8 cellular contexts compared by ENCODE assay signal in genomic region chr7:23467731-23468720, GRCh38. TPM values are rescaled to one million over a fixed set of nuclear protein-coding genes. Genes with fewer than 3 reads are reported as not detected.
DNase-seq lines count a peak whose midpoint lies in the region; ATAC-seq and TF ChIP-seq lines count a peak whose summit lies in the region.

No MANE protein-coding gene starts in this region.

- TF ChIP-seq CTCF in GM10248 (IDR thresholded peaks at IDR 0.05; ENCODE audit: control extremely low read depth, extremely low read depth, low read depth, missing control alignments) (no peak), WTC11 (IDR thresholded peaks at IDR 0.05) (no peak), fibroblast of villous mesenchyme (IDR thresholded peaks at IDR 0.05; ENCODE audit: insufficient read depth, low read depth, low read length) (no peak)

- peak overlapping the region; percentile 96 for H3K27ac ChIP-seq in HUES64 (ENCODE audit: low read depth, low read length)

- H3K36me3 Mint-ChIP-seq in WTC11, result peaks cover 13% of the 10 kb centered on the region

- H3K9me3 ChIP-seq in HUES64 (ENCODE audit: insufficient read depth, low read depth, low read length), result no peaks in the 10 kb centered on the region

- under 1% methylated on average over 56 of the region's 56 CpGs for WGBS in HUES64

- H3K4me3 Mint-ChIP-seq in WTC11, result peak overlapping the region; percentile 99

- H3K4me1 Mint-ChIP-seq in WTC11, result peaks cover 41% of the 10 kb centered on the region

- DNase-seq in GM10248 (ENCODE audit: extremely low spot score) (peak; percentile 55), WTC11 (ENCODE audit: low spot score) (peak; percentile 53), fibroblast of villous mesenchyme (ENCODE audit: low read depth) (peak; percentile 81), NCI-H187 treated with DMSO at 0.1 percent for 48 hours (lab: John Stamatoyannopoulos, UW) (no peak)
- peak; percentile 14 for DNase-seq in stimulated activated CD4-positive, alpha-beta T cell treated with anti-CD3 and anti-CD28 coated beads, Interleukin-4, amount 100 ng/mL, for 24 hours

- H3K27me3 Mint-ChIP-seq in WTC11 (ENCODE audit: low read depth), result no peaks in the 10 kb centered on the region

- peaks cover 39% of the 10 kb centered on the region for H3K4me1 ChIP-seq in HUES64 (ENCODE audit: insufficient read depth, low read length)

- POLR2A ChIA-PET in GM10248 (lab: Yijun Ruan, JAX), result interaction anchor here (0.9 to 1.0 kb wide), 2 partner anchors 10 to 195 kb away, joined by 3 read pairs; no protein-coding TSS in a partner anchor
- POLR2A ChIA-PET in WTC11 (lab: Charles Lee), result interaction anchor here (0.6 to 1.5 kb wide), 3 partner anchors 10 to 158 kb away, joined by 3 read pairs; no protein-coding TSS in a partner anchor

- no peaks in the 10 kb centered on the region for H3K36me3 ChIP-seq in HUES64 (ENCODE audit: insufficient read depth, low read length)

- CTCF ChIA-PET in GM10248 (lab: Yijun Ruan, JAX), result interaction anchor here (1.1 to 1.9 kb wide), 6 partner anchors 11 to 122 kb away, joined by 3 to 9 read pairs (median 4); no protein-coding TSS in a partner anchor
- CTCF ChIA-PET in WTC11 (lab: Charles Lee), result interaction anchor here (1.1 to 2.1 kb wide), 3 partner anchors 110 to 195 kb away, joined by 3 to 9 read pairs (median 3); no protein-coding TSS in a partner anchor

- no peak for ATAC-seq in WTC11
- ATAC-seq in HG03457 (IDR thresholded peaks at IDR 0.05; ENCODE audit: unreplicated experiment), result no peak
- no peak for ATAC-seq in GM19035 (IDR thresholded peaks at IDR 0.05; ENCODE audit: unreplicated experiment)

- H3K9me3 Mint-ChIP-seq in WTC11, result no peaks in the 10 kb centered on the region

- H3K9ac ChIP-seq in HUES64 (ENCODE audit: low read depth, low read length), result peak overlapping the region; percentile 85

- H3K4me3 ChIP-seq in HUES64 (ENCODE audit: low read length) (peak overlapping the region; percentile 84), fibroblast of villous mesenchyme (ENCODE audit: low read depth, low read length) (peak overlapping the region; percentile 81)

- H3K27ac Mint-ChIP-seq in WTC11, result peak overlapping the region; percentile 97

- H3K27me3 ChIP-seq in HUES64 (ENCODE audit: insufficient read depth, low read length), result no peaks in the 10 kb centered on the region

TF ChIP-seq in WTC11, 78 proteins besides CTCF, POLR2A, EP300 and RAD21:
- TF ChIP-seq CBFB (CRISPR knock-in tag; IDR thresholded peaks at IDR 0.05; ENCODE audit: low read depth) (no peak), TEAD1 (CRISPR knock-in tag; IDR thresholded peaks at IDR 0.05) (0 out of 2 replicates have a peak, but pooled peaks have one; percentile 16), ZSCAN18 (CRISPR knock-in tag; IDR thresholded peaks at IDR 0.05) (no peak), ETV6 (CRISPR knock-in tag; IDR thresholded peaks at IDR 0.05) (peak; percentile 76; the same call in 1 of the 2 replicates), NFATC4 (CRISPR knock-in tag; IDR thresholded peaks at IDR 0.05) (no peak), CREB1 (CRISPR knock-in tag; IDR thresholded peaks at IDR 0.05) (no peak), ZNF219 (CRISPR knock-in tag; IDR thresholded peaks at IDR 0.05; ENCODE audit: borderline replicate concordance) (no peak), ARID4B (CRISPR knock-in tag; IDR thresholded peaks at IDR 0.05; ENCODE audit: borderline replicate concordance) (peak; percentile 11; the same call in 1 of the 2 replicates), EMX1 (CRISPR knock-in tag; IDR thresholded peaks at IDR 0.05) (no peak)
- TF ChIP-seq, protein P1, sequence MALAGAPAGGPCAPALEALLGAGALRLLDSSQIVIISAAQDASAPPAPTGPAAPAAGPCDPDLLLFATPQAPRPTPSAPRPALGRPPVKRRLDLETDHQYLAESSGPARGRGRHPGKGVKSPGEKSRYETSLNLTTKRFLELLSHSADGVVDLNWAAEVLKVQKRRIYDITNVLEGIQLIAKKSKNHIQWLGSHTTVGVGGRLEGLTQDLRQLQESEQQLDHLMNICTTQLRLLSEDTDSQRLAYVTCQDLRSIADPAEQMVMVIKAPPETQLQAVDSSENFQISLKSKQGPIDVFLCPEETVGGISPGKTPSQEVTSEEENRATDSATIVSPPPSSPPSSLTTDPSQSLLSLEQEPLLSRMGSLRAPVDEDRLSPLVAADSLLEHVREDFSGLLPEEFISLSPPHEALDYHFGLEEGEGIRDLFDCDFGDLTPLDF (CRISPR knock-in tag; IDR thresholded peaks at IDR 0.05), result no peak
- TF ChIP-seq, protein P2, sequence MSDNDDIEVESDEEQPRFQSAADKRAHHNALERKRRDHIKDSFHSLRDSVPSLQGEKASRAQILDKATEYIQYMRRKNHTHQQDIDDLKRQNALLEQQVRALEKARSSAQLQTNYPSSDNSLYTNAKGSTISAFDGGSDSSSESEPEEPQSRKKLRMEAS (CRISPR knock-in tag; IDR thresholded peaks at IDR 0.05), result 0 out of 2 replicates have a peak, but pooled peaks have one; percentile 6

RNA-seq across cellular contexts. Expression of gene IGF2BP3, which starts 2.3 kb away (rescaled TPM):
- polyA plus RNA-seq in HUES64 (2013, experiment 1 of 2), result 83.9 TPM
- polyA plus RNA-seq in HUES64 (2013, experiment 2 of 2), result 103 TPM
- total RNA-seq in WTC11 (2021), result 129 to 165 TPM (median 164 TPM) in 3 replicates
- total RNA-seq in fibroblast of villous mesenchyme, result 9.1 and 12.2 TPM in 2 replicates
